ENCODE assay signal across 8 cellular contexts in the genomic region with DNA sequence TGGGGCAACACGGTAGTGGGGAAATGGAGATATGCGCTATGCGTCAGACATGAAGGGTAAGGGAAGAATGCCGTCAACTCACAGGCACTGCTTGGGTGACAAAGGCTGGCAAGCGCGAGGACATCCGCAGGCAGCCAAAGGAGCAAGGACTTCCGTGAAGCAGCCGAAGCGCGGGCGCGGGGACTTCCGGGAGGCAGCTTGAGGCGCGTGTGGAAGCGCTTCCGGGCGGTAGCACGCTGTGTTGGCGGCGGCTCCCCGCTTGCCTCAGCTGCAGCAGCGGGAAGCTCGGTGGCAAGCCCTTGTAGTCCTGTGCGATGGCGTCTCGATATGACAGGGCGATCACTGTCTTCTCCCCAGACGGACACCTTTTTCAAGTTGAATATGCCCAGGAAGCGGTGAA. TPM values are rescaled to one million over a fixed set of nuclear protein-coding genes. Genes with fewer than 3 reads are reported as not detected.
A peak's percentile ranks its signal among the peaks of the same experiment; 100 is the strongest.
DNase-seq lines count a peak whose midpoint lies in the region; ATAC-seq and TF ChIP-seq lines count a peak whose summit lies in the region.

A gene (plus strand): TSS at position 218 of the 400 bp plus-strand sequence. CDS start 97 bp downstream, at position 315.

- no peak within 1 kb of the TSS for H3K27ac Mint-ChIP-seq in endothelial cell (ENCODE audit: unreplicated experiment)

- TF ChIP-seq POLR2A in GM18526 (IDR thresholded peaks at IDR 0.05; ENCODE audit: extremely low read depth, insufficient read length): peak; percentile 72
- TF ChIP-seq POLR2A in tibial nerve (IDR thresholded peaks at IDR 0.05): no peak

- H3K4me3 ChIP-seq in tibial nerve: peak within 1 kb of the TSS in 1 of 4 donors; percentile 2

- WGBS in tibial nerve, 2 donors: 65 to 89% methylated on average over 29 to 31 of the region's 31 CpGs

- no peaks in the 10 kb centered on the region for H3K36me3 Mint-ChIP-seq in endothelial cell (ENCODE audit: low read depth, unreplicated experiment)

- H3K4me1 Mint-ChIP-seq in endothelial cell (ENCODE audit: unreplicated experiment): no peaks in the 10 kb centered on the region

- ATAC-seq in GM21723 (IDR thresholded peaks at IDR 0.05; ENCODE audit: unreplicated experiment) (no peak), GM18867 (IDR thresholded peaks at IDR 0.05; ENCODE audit: unreplicated experiment) (no peak)

- peaks cover 5% of the 10 kb centered on the region for H3K27me3 Mint-ChIP-seq in endothelial cell (ENCODE audit: unreplicated experiment)

- H3K4me3 Mint-ChIP-seq in endothelial cell (ENCODE audit: unreplicated experiment): no peak within 1 kb of the TSS

- no peak for TF ChIP-seq EP300 in tibial nerve (IDR thresholded peaks at IDR 0.05)

- no peaks in the 10 kb centered on the region for H3K4me1 ChIP-seq in tibial nerve

- H3K27me3 ChIP-seq in tibial nerve: no peaks in the 10 kb centered on the region

- no peaks in the 10 kb centered on the region for H3K9me3 Mint-ChIP-seq in endothelial cell (ENCODE audit: unreplicated experiment)

- no peaks in the 10 kb centered on the region for H3K9me3 ChIP-seq in tibial nerve

- H3K36me3 ChIP-seq in tibial nerve: no peaks in the 10 kb centered on the region

- DNase-seq in activated CD4-positive, alpha-beta T cell treated with anti-CD3 and anti-CD28 coated beads for 48 hours: peak; percentile 54
- DNase-seq in endothelial cell (ENCODE audit: low spot score) (peak; percentile 39), NCI-H2171 (lab: John Stamatoyannopoulos, UW) (no peak), tibial nerve (ENCODE audit: low spot score in 2 of 2) (no peak)
- peak; percentile 11 to 23 for DNase-seq in stimulated activated CD4-positive, alpha-beta T cell treated with anti-CD3 and anti-CD28 coated beads, Interleukin-4, amount 100 ng/mL, for 48 hours (ENCODE audit: low read depth in 2 of 2)

- no peak for TF ChIP-seq CTCF in endothelial cell (IDR thresholded peaks at IDR 0.05; ENCODE audit: unreplicated experiment)
- TF ChIP-seq CTCF in tibial nerve (IDR thresholded peaks at IDR 0.05): no peak

- H3K27ac ChIP-seq in tibial nerve: no peak within 1 kb of the TSS

RNA-seq across cellular contexts. Expression of the gene that starts here (rescaled TPM):
- total RNA-seq in endothelial cell (ENCODE audit: unreplicated experiment): not detected
- not detected for total RNA-seq in tibial nerve

Comparison
In these comparisons a context has a peak if more than half of its experiments do, and no peak if none do; other contexts are left out.
1. Peak in DNase-seq in endothelial cell; RNA of the gene not detected or under 1 TPM.
2. DNase-seq: peak in activated CD4-positive, alpha-beta T cell treated with anti-CD3 and anti-CD28 coated beads for 48 hours (single experiment) and stimulated activated CD4-positive, alpha-beta T cell treated with anti-CD3 and anti-CD28 coated beads, Interleukin-4, amount 100 ng/mL, for 48 hours (2 of 2); none in NCI-H2171 (single experiment) and tibial nerve (0 of 2).